In genomic region chr7:20508109-20508508, GRCh38 we compare ENCODE assay signal across 14 cellular contexts.
DNase-seq lines count a peak whose midpoint lies in the region; ATAC-seq, FAIRE-seq and TF ChIP-seq lines count a peak whose summit lies in the region.
"Had no signal": no experiment of that assay in that cellular context is flagged by ENCODE, and none has a peak within 500 bp of the region (broad histone marks: within the 10 kb centered on the region; RNA-seq: fewer than 3 reads in every experiment).

No MANE protein-coding gene starts in this region.

- H3K4me3 ChIP-seq in A549 (no peak overlapping the region), HEK293 (ENCODE audit: low read depth, low read length) (no peak overlapping the region)

- TF ChIP-seq EP300 in A549 (IDR thresholded peaks at IDR 0.05): no peak

- peak overlapping the region; percentile 39 for H3K4me2 ChIP-seq in A549

- peak in 1 of 2 experiments; percentile 14 for DNase-seq in A549 (ENCODE audit: low read depth in 1 of 2, low spot score in 1 of 2)
- DNase-seq in OCI-M1 (lab: John Stamatoyannopoulos, UW): peak; percentile 52
- peak; percentile 55 for DNase-seq in foreskin melanocyte
- no peak for DNase-seq in HTR-8/SVneo (ENCODE audit: insufficient read length, low spot score)
- DNase-seq in UCSD-AML1 (lab: John Stamatoyannopoulos, UW; ENCODE audit: unreplicated experiment): no peak
- DNase-seq in activated naive CD4-positive, alpha-beta T cell treated with anti-CD3 and anti-CD28 coated beads, Interleukin-2, amount 50 U/mL, for 16 hours: no peak
- DNase-seq: effector memory CD4-positive, alpha-beta T cell; GF-D8; NCI-H1930; RPMI8226 had no signal

- ATAC-seq in A549 (no peak; a peak in 1 of 6 replicates), GM18520 (IDR thresholded peaks at IDR 0.05; ENCODE audit: unreplicated experiment) (no peak)

- no peak overlapping the region for H3K27ac ChIP-seq in A549
- no peak overlapping the region for H3K27ac ChIP-seq in HEK293 (ENCODE audit: extremely low read depth, low read depth, low read length)
- H3K27ac ChIP-seq: parathyroid adenoma, VCaP had no signal

- no peak for FAIRE-seq in A549 (lab: Jason Lieb, UNC)
- no peak for FAIRE-seq in HTR-8/SVneo (lab: Jason Lieb, UNC)

- H3K4me1 ChIP-seq in A549 (no peaks in the 10 kb centered on the region), HEK293 (ENCODE audit: control insufficient read depth, insufficient read depth, low read length) (peaks cover 5% of the 10 kb centered on the region; the same call in 1 of the 2 replicates)
- H3K4me1 ChIP-seq: parathyroid adenoma had no signal

- TF ChIP-seq POLR2A in A549 (IDR thresholded peaks at IDR 0.05; ENCODE audit: low read length): no peak

- CTCF ChIA-PET in A549 (lab: Yijun Ruan, JAX): no interaction called here
- CTCF ChIA-PET in HEK293 (lab: Yijun Ruan, JAX): interaction anchor here (0.6 to 1.7 kb wide), 8 partner anchors 11 to 1810 kb away, joined by 3 to 9 read pairs (median 3); no protein-coding TSS in a partner anchor

- TF ChIP-seq CTCF in A549 (IDR thresholded peaks at IDR 0.05) (no peak), HEK293 (tag by site-specific recombination; IDR thresholded peaks at IDR 0.05) (no peak)

- H3K9me3 ChIP-seq in A549 (no peaks in the 10 kb centered on the region), HEK293 (ENCODE audit: control insufficient read depth, insufficient read depth, low read depth, low read length) (no peaks in the 10 kb centered on the region)

- POLR2A ChIA-PET in A549 (lab: Yijun Ruan, JAX) (no interaction called here), HEK293 (lab: Yijun Ruan, JAX) (no interaction called here)

- no peaks in the 10 kb centered on the region for H3K36me3 ChIP-seq in HEK293 (ENCODE audit: control insufficient read depth in 2 of 2, insufficient read depth in 1 of 2, low read length in 2 of 2)

- 12% methylated on average over 4 of the region's 4 CpGs for WGBS in A549 (ENCODE audit: missing lambda C conversion rate)

- TF ChIP-seq RAD21 in A549 (conservative IDR thresholded peaks at IDR 0.05 in 1 of 2, IDR thresholded peaks at IDR 0.05 in 1 of 2): no peak

TF ChIP-seq in A549, 52 proteins besides CTCF, POLR2A, EP300 and RAD21:
- TF ChIP-seq JUN (IDR thresholded peaks at IDR 0.05): no peak
- no peak for TF ChIP-seq NR3C1 (IDR thresholded peaks at IDR 0.05)
- no peak for TF ChIP-seq CHD2 (IDR thresholded peaks at IDR 0.05; ENCODE audit: low read length, partially characterized antibody)
- no peak for TF ChIP-seq HOXB13 (CRISPR knock-in tag; IDR thresholded peaks at IDR 0.05; ENCODE audit: low read depth)
- TF ChIP-seq CHD4 (IDR thresholded peaks at IDR 0.05; ENCODE audit: borderline replicate concordance): no peak
- TF ChIP-seq ESRRA (IDR thresholded peaks at IDR 0.05; ENCODE audit: borderline replicate concordance, low read length): no peak
- TF ChIP-seq CBX8 (IDR thresholded peaks at IDR 0.05): no peak
- TF ChIP-seq CBX2 (IDR thresholded peaks at IDR 0.05; ENCODE audit: borderline replicate concordance, low read depth): no peak
- no peak for TF ChIP-seq JUNB (IDR thresholded peaks at IDR 0.05)
- TF ChIP-seq TFCP2L1 (CRISPR knock-in tag; IDR thresholded peaks at IDR 0.05): no peak
- no peak for TF ChIP-seq EHF (CRISPR knock-in tag; IDR thresholded peaks at IDR 0.05)
- no peak for TF ChIP-seq POLR2AphosphoS2 (conservative IDR thresholded peaks at IDR 0.05; ENCODE audit: low read length)
- TF ChIP-seq HEYL (CRISPR knock-in tag; IDR thresholded peaks at IDR 0.05): no peak

TF ChIP-seq in HEK293, 187 proteins besides CTCF, POLR2A, EP300 and RAD21:
- TF ChIP-seq ZNF660 (tag by site-specific recombination; IDR thresholded peaks at IDR 0.05): peak; percentile 29; the same call in 1 of the 2 replicates
- TF ChIP-seq ZNF169 (tag by site-specific recombination; IDR thresholded peaks at IDR 0.05): no peak
- TF ChIP-seq ZNF529 (tag by site-specific recombination; IDR thresholded peaks at IDR 0.05; ENCODE audit: insufficient replicate concordance): no peak

Comparison
In these comparisons a context has a peak if more than half of its experiments do, and no peak if none do; other contexts are left out.
1. DNase-seq: peak in OCI-M1 (single experiment) and foreskin melanocyte (single experiment); none in HTR-8/SVneo (single experiment), UCSD-AML1 (single experiment) and activated naive CD4-positive, alpha-beta T cell treated with anti-CD3 and anti-CD28 coated beads, Interleukin-2, amount 50 U/mL, for 16 hours (single experiment).